9 cellular contexts compared by ENCODE assay signal in genomic region chr1:31181515-31182343, GRCh38. TPM values are rescaled to one million over a fixed set of nuclear protein-coding genes. Genes with fewer than 3 reads are reported as not detected.
A peak's percentile ranks its signal among the peaks of the same experiment; 100 is the strongest.
DNase-seq lines count a peak whose midpoint lies in the region; ATAC-seq, FAIRE-seq and TF ChIP-seq lines count a peak whose summit lies in the region.
"Had no signal": no experiment of that assay in that cellular context is flagged by ENCODE, and none has a peak within 500 bp of the region (broad histone marks: within the 10 kb centered on the region; RNA-seq: fewer than 3 reads in every experiment).

No MANE protein-coding gene starts in this region.

- no peak overlapping the region for H3K27ac ChIP-seq in osteoblast (ENCODE audit: low read depth, low read length)

- no peaks in the 10 kb centered on the region for H3K36me3 ChIP-seq in osteoblast (ENCODE audit: insufficient read depth, low read length)

- H3K27me3 Mint-ChIP-seq in activated T-cell treated with anti-CD3 and anti-CD28 coated beads, Interleukin-2, amount 50 U/mL, for 72 hours (ENCODE audit: low read depth): peaks cover 36% of the 10 kb centered on the region

- H3K4me1 ChIP-seq in osteoblast (ENCODE audit: insufficient read depth, low read length): peaks cover 9% of the 10 kb centered on the region

- H3K27me3 ChIP-seq in osteoblast (ENCODE audit: insufficient read depth, low read length): peaks cover 20% of the 10 kb centered on the region

- H3K36me3 Mint-ChIP-seq in activated T-cell treated with anti-CD3 and anti-CD28 coated beads, Interleukin-2, amount 50 U/mL, for 72 hours (ENCODE audit: insufficient read depth in 2 of 2): peaks cover 0 to 2% of the 10 kb centered on the region in 2 donors

- peaks cover 10% of the 10 kb centered on the region for H3K4me1 Mint-ChIP-seq in activated T-cell treated with anti-CD3 and anti-CD28 coated beads, Interleukin-2, amount 50 U/mL, for 72 hours (ENCODE audit: low read depth)

- H3K4me2 ChIP-seq in osteoblast (ENCODE audit: insufficient read depth, low read length): peak overlapping the region; percentile 37

- H3K79me2 ChIP-seq in osteoblast (ENCODE audit: insufficient read depth, low read length): no peaks in the 10 kb centered on the region

- no peak for FAIRE-seq in frontal cortex (lab: Jason Lieb, UNC)

- no peak overlapping the region for H3K27ac Mint-ChIP-seq in activated T-cell treated with anti-CD3 and anti-CD28 coated beads, Interleukin-2, amount 50 U/mL, for 72 hours

- peaks cover 3% of the 10 kb centered on the region for H4K20me1 ChIP-seq in osteoblast (ENCODE audit: insufficient read depth, low read length)

- peak; percentile 58 for TF ChIP-seq CTCF in osteoblast (IDR thresholded peaks at IDR 0.05; ENCODE audit: extremely low read depth, low read depth, low read length)

- H3K9me3 ChIP-seq in osteoblast (ENCODE audit: low read depth, low read length): no peaks in the 10 kb centered on the region

- peak overlapping the region; percentile 76 to 79 for H3K4me3 Mint-ChIP-seq in activated T-cell treated with anti-CD3 and anti-CD28 coated beads, Interleukin-2, amount 50 U/mL, for 72 hours

- peak; percentile 68 to 80 (median 79) for DNase-seq in NCI-H1417 (lab: John Stamatoyannopoulos, UW)
- no peak for DNase-seq in NCI-H1417 treated with DMSO at 0.1 percent for 48 hours (lab: John Stamatoyannopoulos, UW)
- peak; percentile 18 for DNase-seq in NCI-H345 treated with DMSO at 0.1 percent for 48 hours (lab: John Stamatoyannopoulos, UW; ENCODE audit: unreplicated experiment)
- peak; percentile 65 to 72 for DNase-seq in activated T-cell treated with anti-CD3 and anti-CD28 coated beads, Interleukin-2, amount 50 U/mL, for 72 hours
- DNase-seq in frontal cortex (ENCODE audit: low spot score in 2 of 2): peak; percentile 61 to 66
- peak; percentile 95 for DNase-seq in osteoblast (ENCODE audit: insufficient read length, low spot score, missing footprints)
- no peak for DNase-seq in NCI-H510A (lab: John Stamatoyannopoulos, UW)

- ATAC-seq in activated T-cell treated with anti-CD3 and anti-CD28 coated beads, Interleukin-2, amount 50 U/mL, for 72 hours (replicated peaks in 1 of 2): peak; percentile 78 to 80
- no peak for ATAC-seq in HG03469 (IDR thresholded peaks at IDR 0.05; ENCODE audit: unreplicated experiment)

- peak overlapping the region; percentile 35 for H3K4me3 ChIP-seq in osteoblast (ENCODE audit: insufficient read depth, low read length)

- no peak overlapping the region for H2AFZ ChIP-seq in osteoblast (ENCODE audit: low read length)

- H3K9me3 Mint-ChIP-seq in activated T-cell treated with anti-CD3 and anti-CD28 coated beads, Interleukin-2, amount 50 U/mL, for 72 hours: no peaks in the 10 kb centered on the region

RNA-seq across cellular contexts. Expression of gene NKAIN1, which starts 58.0 kb away (rescaled TPM):
- total RNA-seq in activated T-cell treated with anti-CD3 and anti-CD28 coated beads, Interleukin-2, amount 50 U/mL, for 72 hours: not detected
- total RNA-seq in frontal cortex: 28.1 TPM
- total RNA-seq in osteoblast: not detected in 2 replicates
- total RNA-seq: dermis microvascular lymphatic vessel endothelial cell had no signal

Comparison
In these comparisons a context has a peak if more than half of its experiments do, and no peak if none do; other contexts are left out.
1. DNase-seq: peak in NCI-H1417 (3 of 3), NCI-H345 treated with DMSO at 0.1 percent for 48 hours (single experiment), activated T-cell treated with anti-CD3 and anti-CD28 coated beads, Interleukin-2, amount 50 U/mL, for 72 hours (2 of 2), frontal cortex (2 of 2) and osteoblast (single experiment); none in NCI-H1417 treated with DMSO at 0.1 percent for 48 hours (single experiment) and NCI-H510A (single experiment).
2. RNA of gene NKAIN1, which starts 58.0 kb away (total RNA-seq): 28.1 TPM in frontal cortex (single experiment); not detected in activated T-cell treated with anti-CD3 and anti-CD28 coated beads, Interleukin-2, amount 50 U/mL, for 72 hours and not detected in osteoblast; every median in the first group is over 10 times any median in the second.